Comparison of ENCODE assay signal across 18 cellular contexts in the genomic region with DNA sequence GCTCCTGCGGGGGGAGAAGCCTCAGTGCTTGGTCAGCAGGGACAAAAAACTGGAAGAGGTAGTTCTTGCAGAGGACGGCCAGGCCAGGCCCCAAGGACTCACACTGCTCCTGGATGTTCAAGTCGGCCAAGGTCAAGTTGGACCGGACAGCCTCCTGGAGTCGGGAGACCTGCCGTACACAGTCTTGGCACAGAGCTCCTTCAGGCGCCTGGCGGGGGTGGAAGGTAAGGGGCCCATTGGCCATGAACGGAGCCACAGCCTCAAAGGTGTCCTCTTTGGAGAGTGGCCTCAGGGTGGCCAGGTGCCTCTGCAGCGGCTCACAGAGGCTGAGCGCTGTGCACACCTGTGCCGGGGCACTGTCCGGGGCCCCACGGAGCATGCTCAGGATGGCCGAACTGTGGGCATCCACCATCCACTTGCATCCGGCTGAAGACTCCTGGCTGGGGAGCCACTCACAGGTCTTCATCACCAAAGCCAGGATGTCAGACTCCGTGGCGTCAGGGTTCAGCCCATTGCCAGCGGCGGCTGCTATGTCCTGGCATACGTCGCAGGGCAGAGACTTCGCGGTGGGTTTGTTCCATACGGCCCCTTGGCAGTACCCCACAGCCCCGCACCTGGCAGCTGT. TPM values are rescaled to one million over a fixed set of nuclear protein-coding genes. Genes with fewer than 3 reads are reported as not detected.
"Had no signal": no experiment of that assay in that cellular context is flagged by ENCODE, and none has a peak within 500 bp of the region (broad histone marks: within the 10 kb centered on the region; RNA-seq: fewer than 3 reads in every experiment).

No MANE protein-coding gene starts in this region.

- H3K4me3 Mint-ChIP-seq: activated CD4-positive, alpha-beta T cell treated with anti-CD3 and anti-CD28 coated beads for 36 hours; activated naive CD8-positive, alpha-beta T cell; mesothelial cell of epicardium; nephron; stimulated activated naive CD8-positive, alpha-beta T cell treated with anti-CD3 and anti-CD28 coated beads, Interleukin-15, Interleukin-2, amounts not matched to agents 100 ng/mL and 50 ng/mL, for 24 hours had no signal

- FAIRE-seq: bronchial epithelial cell, endothelial cell of umbilical vein had no signal

- DNase-seq: effector memory CD4-positive, alpha-beta T cell; nucleus accumbens; T-helper 2 cell had no signal

- H3K9me3 Mint-ChIP-seq: stimulated activated naive CD8-positive, alpha-beta T cell treated with anti-CD3 and anti-CD28 coated beads, Interleukin-15, Interleukin-2, amounts not matched to agents 100 ng/mL and 50 ng/mL, for 24 hours had no signal

- H3K4me1 Mint-ChIP-seq: activated CD4-positive, alpha-beta T cell treated with anti-CD3 and anti-CD28 coated beads for 36 hours had no signal

- H3K27ac ChIP-seq: esophagus muscularis mucosa, lower lobe of right lung, skin epidermis, vagina had no signal

- H3K4me3 ChIP-seq: esophagus muscularis mucosa, lower lobe of right lung, vagina had no signal

- H3K27ac Mint-ChIP-seq: activated CD4-positive, alpha-beta T cell treated with anti-CD3 and anti-CD28 coated beads for 36 hours; activated naive CD8-positive, alpha-beta T cell; nephron; stimulated activated naive CD8-positive, alpha-beta T cell treated with anti-CD3 and anti-CD28 coated beads, Interleukin-15, Interleukin-2, amounts not matched to agents 100 ng/mL and 50 ng/mL, for 24 hours had no signal

- H3K4me1 ChIP-seq: vagina had no signal

- H3K36me3 Mint-ChIP-seq: activated naive CD8-positive, alpha-beta T cell; mesothelial cell of epicardium had no signal

- H3K27me3 ChIP-seq: esophagus muscularis mucosa, vagina had no signal

- H3K27me3 Mint-ChIP-seq: activated naive CD8-positive, alpha-beta T cell; stimulated activated naive CD8-positive, alpha-beta T cell treated with anti-CD3 and anti-CD28 coated beads, Interleukin-15, Interleukin-2, amounts not matched to agents 100 ng/mL and 50 ng/mL, for 24 hours had no signal

- H3K36me3 ChIP-seq: esophagus muscularis mucosa, lower lobe of right lung, vagina had no signal

- H3K9me3 ChIP-seq: esophagus muscularis mucosa, lower lobe of right lung, vagina had no signal

RNA-seq across cellular contexts. Expression of a gene that starts 0.5 kb away (rescaled TPM):
- total RNA-seq: activated CD4-positive, alpha-beta T cell treated with anti-CD3 and anti-CD28 coated beads for 36 hours; bronchial epithelial cell; dermis blood vessel endothelial cell; endothelial cell of umbilical vein; esophagus muscularis mucosa; glomerular endothelial cell; left colon; lower lobe of right lung; mesothelial cell of epicardium; posterior vena cava; vagina had no signal
- polyA plus RNA-seq: endothelial cell of umbilical vein had no signal
